In the genomic region with DNA sequence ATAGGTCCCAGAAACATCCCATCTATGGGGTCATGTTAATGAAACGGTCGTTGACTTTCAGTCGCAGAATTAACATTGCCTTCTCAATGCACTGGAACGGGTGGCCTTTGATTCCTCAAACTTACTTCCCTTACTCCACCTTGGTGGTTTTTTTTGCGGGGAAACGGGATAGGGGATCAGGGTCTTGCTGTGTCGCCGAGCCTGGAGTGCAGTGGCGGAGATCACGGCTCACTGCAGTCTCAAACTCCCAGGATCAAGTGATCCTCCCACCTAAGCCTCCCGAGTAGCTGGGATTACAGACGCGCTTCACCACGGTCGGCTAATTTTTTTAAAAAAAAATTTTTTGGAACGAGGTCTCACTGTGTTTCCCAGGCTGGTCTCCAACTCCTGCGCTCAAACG, we compare ENCODE assay signal across 8 cellular contexts. TPM values are rescaled to one million over a fixed set of nuclear protein-coding genes. Genes with fewer than 3 reads are reported as not detected.
DNase-seq lines count a peak whose midpoint lies in the region; ATAC-seq and TF ChIP-seq lines count a peak whose summit lies in the region.

No MANE protein-coding gene starts in this region.

- intact Hi-C loops in dorsolateral prefrontal cortex (cut with DNase I) = loop anchor here (5.0 to 10.0 kb wide), 9 partner anchors 103 to 807 kb away; a partner anchor contains a TSS

- H4K20me1 ChIP-seq in Karpas-422 (ENCODE audit: insufficient read depth, low read depth, low read length) = peaks cover 31% of the 10 kb centered on the region

- peak overlapping the region; percentile 93 for H3K4me2 ChIP-seq in Karpas-422 (ENCODE audit: low read depth, low read length, poor library complexity, severe bottlenecking)

- peaks cover 29 to 76% (median 63%) of the 10 kb centered on the region in 4 donors for H3K4me1 Mint-ChIP-seq in CD4-positive, CD25-positive, alpha-beta regulatory T cell
- H3K4me1 Mint-ChIP-seq in nephron = peaks cover 21% of the 10 kb centered on the region

- no peak for DNase-seq in CD4-positive, CD25-positive, alpha-beta regulatory T cell
- DNase-seq in Karpas-422 = no peak
- DNase-seq in dorsolateral prefrontal cortex = no peak
- no peak for DNase-seq in NCI-H2029 treated with DMSO at 0.1 percent for 48 hours (lab: John Stamatoyannopoulos, UW)
- no peak for DNase-seq in stimulated activated naive CD4-positive, alpha-beta T cell (lab: John Stamatoyannopoulos, UW)
- no peak for DNase-seq in NCI-H1092 (lab: John Stamatoyannopoulos, UW)

- H3K9me2 ChIP-seq in Karpas-422 (replicated peaks; ENCODE audit: insufficient read depth, low read length) = no peaks in the 10 kb centered on the region

- H3K27ac Mint-ChIP-seq in CD4-positive, CD25-positive, alpha-beta regulatory T cell = peak overlapping the region; percentile 96 to 99 (median 97)
- peak overlapping the region; percentile 78 to 90 (median 88) for H3K27ac Mint-ChIP-seq in nephron

- H2AFZ ChIP-seq in Karpas-422 (ENCODE audit: low read length) = no peak overlapping the region

- ATAC-seq in CD4-positive, CD25-positive, alpha-beta regulatory T cell (ENCODE audit: low read depth in 2 of 2) = no peak
- ATAC-seq in HG02678 (IDR thresholded peaks at IDR 0.05; ENCODE audit: unreplicated experiment) = no peak

- H3K36me3 Mint-ChIP-seq in CD4-positive, CD25-positive, alpha-beta regulatory T cell = peaks cover 12% of the 10 kb centered on the region
- peaks cover 14% of the 10 kb centered on the region for H3K36me3 Mint-ChIP-seq in nephron (ENCODE audit: low read depth)

- H3K79me2 ChIP-seq in Karpas-422 (ENCODE audit: low read length) = peaks cover 54% of the 10 kb centered on the region

- H3K9ac ChIP-seq in Karpas-422 (ENCODE audit: low read length) = peak overlapping the region; percentile 89

- H3K4me1 ChIP-seq in CD4-positive, CD25-positive, alpha-beta regulatory T cell (ENCODE audit: control insufficient read depth, insufficient read depth, low read length, poor library complexity, severe bottlenecking) = peaks cover 66% of the 10 kb centered on the region
- peaks cover 38% of the 10 kb centered on the region for H3K4me1 ChIP-seq in Karpas-422 (ENCODE audit: low read length)

- no peaks in the 10 kb centered on the region for H3K9me3 ChIP-seq in CD4-positive, CD25-positive, alpha-beta regulatory T cell (ENCODE audit: control insufficient read depth in 2 of 2, low read length in 2 of 2)
- H3K9me3 ChIP-seq in Karpas-422 (ENCODE audit: low read length) = no peaks in the 10 kb centered on the region

- H3K27me3 Mint-ChIP-seq in CD4-positive, CD25-positive, alpha-beta regulatory T cell = peaks cover 4% of the 10 kb centered on the region
- H3K27me3 Mint-ChIP-seq in nephron (ENCODE audit: low read depth) = no peaks in the 10 kb centered on the region

- H3K27me3 ChIP-seq in CD4-positive, CD25-positive, alpha-beta regulatory T cell (ENCODE audit: control insufficient read depth, insufficient read depth, low read length) = no peaks in the 10 kb centered on the region
- H3K27me3 ChIP-seq in Karpas-422 (ENCODE audit: low read length) (no peaks in the 10 kb centered on the region), dorsolateral prefrontal cortex (no peaks in the 10 kb centered on the region)

- H3K4me3 ChIP-seq in CD4-positive, CD25-positive, alpha-beta regulatory T cell (ENCODE audit: low read depth, low read length) = peak overlapping the region; percentile 100
- H3K4me3 ChIP-seq in Karpas-422 (ENCODE audit: low read length) (peak overlapping the region; percentile 91), dorsolateral prefrontal cortex (peak overlapping the region; percentile 50 to 99 (median 92))

- TF ChIP-seq CTCF in dorsolateral prefrontal cortex (IDR thresholded peaks at IDR 0.05 in 54 of 56, conservative IDR thresholded peaks at IDR 0.05 in 2 of 56; ENCODE audit: low read depth in 1 of 56, partially characterized antibody in 56 of 56) (no peak), nephron (IDR thresholded peaks at IDR 0.05; ENCODE audit: unreplicated experiment in 3 of 3) (no peak)

- peak overlapping the region; percentile 95 for H3K27ac ChIP-seq in CD4-positive, CD25-positive, alpha-beta regulatory T cell (ENCODE audit: insufficient read depth, low read length, poor library complexity, severe bottlenecking)
- H3K27ac ChIP-seq in Karpas-422 (ENCODE audit: low read length) (peak overlapping the region; percentile 5; the same call in 1 of the 2 replicates), dorsolateral prefrontal cortex (peak overlapping the region in 29 of 59 donors; percentile 46 to 93 (median 82))

- peaks cover 33% of the 10 kb centered on the region for H3K36me3 ChIP-seq in CD4-positive, CD25-positive, alpha-beta regulatory T cell (ENCODE audit: control insufficient read depth, insufficient read depth, low read length)
- H3K36me3 ChIP-seq in Karpas-422 (ENCODE audit: insufficient read depth, low read length) = peaks cover 15% of the 10 kb centered on the region; the same call in 1 of the 2 replicates

- peak overlapping the region; percentile 90 to 95 (median 92) for H3K4me3 Mint-ChIP-seq in CD4-positive, CD25-positive, alpha-beta regulatory T cell
- peak overlapping the region; percentile 93 to 98 (median 97) for H3K4me3 Mint-ChIP-seq in nephron

- H3K9me3 Mint-ChIP-seq in CD4-positive, CD25-positive, alpha-beta regulatory T cell = no peaks in the 10 kb centered on the region
- no peaks in the 10 kb centered on the region for H3K9me3 Mint-ChIP-seq in nephron

RNA-seq across cellular contexts. Expression of a gene that starts 0.8 kb away (rescaled TPM):
- 125 TPM for total RNA-seq in CD4-positive, CD25-positive, alpha-beta regulatory T cell
- polyA plus RNA-seq in CD4-positive, CD25-positive, alpha-beta regulatory T cell = 10 to 100 TPM; 15.2 to 23.5 (median 19.0) TPM
- 18.2 and 20.2 TPM in 2 replicates for total RNA-seq in Karpas-422 (2014; rRNA removed; shearing (Covaris generic); ENCODE audit: low replicate concordance)
- 10 to 100 TPM; 32.3 to 74.5 (median 53.4) TPM for total RNA-seq in dorsolateral prefrontal cortex

RNA-seq across cellular contexts. Expression of a gene that starts 55.4 kb away (rescaled TPM):
- total RNA-seq in CD4-positive, CD25-positive, alpha-beta regulatory T cell = 1.7 TPM
- not detected for polyA plus RNA-seq in CD4-positive, CD25-positive, alpha-beta regulatory T cell
- total RNA-seq in Karpas-422 (2014; rRNA removed; shearing (Covaris generic); ENCODE audit: low replicate concordance) = not detected in 2 replicates
- 1 to 10 TPM in 6 of 120 experiments, under 1 TPM in 17, not detected in 97; 0.07 to 3.2 (median 0.61) TPM for total RNA-seq in dorsolateral prefrontal cortex
